Comparison of ENCODE assay signal across 23 cellular contexts in the genomic region with DNA sequence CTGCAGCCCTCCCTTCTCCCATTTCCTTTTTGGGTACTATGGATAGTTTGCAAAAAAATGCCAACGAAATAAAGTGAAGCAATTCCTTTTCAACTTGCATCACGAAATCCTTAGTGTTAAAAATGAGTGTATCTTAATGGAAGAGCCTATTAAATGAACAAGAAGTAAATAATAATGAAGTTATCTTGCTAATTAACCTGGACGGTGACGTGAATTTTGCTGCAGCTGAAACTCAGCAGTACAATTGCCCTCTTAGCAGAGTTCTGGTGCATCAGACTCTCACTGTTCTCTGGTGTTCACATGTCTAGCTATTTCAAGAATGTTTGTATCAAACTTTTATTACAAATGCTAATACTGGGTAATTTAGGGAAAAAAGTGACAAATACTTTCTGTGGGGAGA.
"Had no signal": no experiment of that assay in that cellular context is flagged by ENCODE, and none has a peak within 500 bp of the region (broad histone marks: within the 10 kb centered on the region; RNA-seq: fewer than 3 reads in every experiment).

No MANE protein-coding gene starts in this region.

- H3K4me3 Mint-ChIP-seq: activated naive CD4-positive, alpha-beta T cell treated with anti-CD3 and anti-CD28 coated beads, Interleukin-2, amount 50 U/mL, for 24 hours; activated T-cell treated with anti-CD3 and anti-CD28 coated beads, Interleukin-2, amount 50 U/mL, for 72 hours; naive B cell; neural crest cell; stimulated activated memory B cell treated with anti-CD40 and anti-IgM and Interleukin-4, amounts not matched to agents 10 μg/mL and 1 μg/mL and 100 μg/mL, for 72 hours had no signal

- H3K4me1 Mint-ChIP-seq: activated naive CD4-positive, alpha-beta T cell treated with anti-CD3 and anti-CD28 coated beads, Interleukin-2, amount 50 U/mL, for 24 hours; naive B cell; neural crest cell; stimulated activated memory B cell treated with anti-CD40 and anti-IgM and Interleukin-4, amounts not matched to agents 10 μg/mL and 1 μg/mL and 100 μg/mL, for 72 hours had no signal

- H3K4me1 ChIP-seq: adrenal gland, heart left ventricle, left lung had no signal

- H3K36me3 ChIP-seq: adrenal gland, heart left ventricle, left lung, tibial artery had no signal

- H3K27me3 ChIP-seq: adrenal gland, left lung, tibial artery had no signal

- DNase-seq: activated CD4-positive, alpha-beta T cell treated with anti-CD3 and anti-CD28 coated beads, Interleukin-2, amount 50 U/mL, for 1 hour; activated CD4-positive, CD25-positive, alpha-beta regulatory T cell treated with anti-CD3 and anti-CD28 coated beads, Interleukin-2, amount 50 U/mL, for 72 hours; activated CD8-positive, alpha-beta memory T cell treated with anti-CD3 and anti-CD28 coated beads, Interleukin-2, amount 50 U/mL, for 48 hours; activated effector memory CD4-positive, alpha-beta T cell treated with anti-CD3 and anti-CD28 coated beads, Interleukin-2, amount 50 U/mL, for 16 hours; activated T-cell treated with anti-CD3 and anti-CD28 coated beads, Interleukin-2, amount 50 U/mL, for 72 hours; adrenal gland; foreskin melanocyte; heart left ventricle; left lung; mammary epithelial cell; mucosa of descending colon; naive B cell; right cardiac atrium; small intestine; stimulated activated CD4-positive, alpha-beta T cell treated with anti-CD3 and anti-CD28 coated beads, Interleukin-4, amount 100 ng/mL, for 4 hours; SW 1271; T-helper 2 cell; tibial artery had no signal

- H3K36me3 Mint-ChIP-seq: activated naive CD4-positive, alpha-beta T cell treated with anti-CD3 and anti-CD28 coated beads, Interleukin-2, amount 50 U/mL, for 24 hours; naive B cell; stimulated activated memory B cell treated with anti-CD40 and anti-IgM and Interleukin-4, amounts not matched to agents 10 μg/mL and 1 μg/mL and 100 μg/mL, for 72 hours had no signal

- H3K27ac ChIP-seq: adrenal gland, heart left ventricle, left lung, tibial artery, VCaP had no signal

- H3K27ac Mint-ChIP-seq: activated naive CD4-positive, alpha-beta T cell treated with anti-CD3 and anti-CD28 coated beads, Interleukin-2, amount 50 U/mL, for 24 hours; activated T-cell treated with anti-CD3 and anti-CD28 coated beads, Interleukin-2, amount 50 U/mL, for 72 hours; naive B cell; progenitor cell of endocrine pancreas; stimulated activated memory B cell treated with anti-CD40 and anti-IgM and Interleukin-4, amounts not matched to agents 10 μg/mL and 1 μg/mL and 100 μg/mL, for 72 hours had no signal

- H3K27me3 Mint-ChIP-seq: progenitor cell of endocrine pancreas had no signal

- H3K9me3 Mint-ChIP-seq: activated naive CD4-positive, alpha-beta T cell treated with anti-CD3 and anti-CD28 coated beads, Interleukin-2, amount 50 U/mL, for 24 hours; activated T-cell treated with anti-CD3 and anti-CD28 coated beads, Interleukin-2, amount 50 U/mL, for 72 hours; naive B cell; neural crest cell; stimulated activated memory B cell treated with anti-CD40 and anti-IgM and Interleukin-4, amounts not matched to agents 10 μg/mL and 1 μg/mL and 100 μg/mL, for 72 hours had no signal

- H3K4me3 ChIP-seq: adrenal gland, heart left ventricle, left lung, mucosa of descending colon had no signal

- ATAC-seq: activated T-cell treated with anti-CD3 and anti-CD28 coated beads, Interleukin-2, amount 50 U/mL, for 72 hours; heart left ventricle; left lung; mucosa of descending colon; right cardiac atrium; stimulated activated memory B cell treated with anti-CD40 and anti-IgM and Interleukin-4, amounts not matched to agents 10 μg/mL and 1 μg/mL and 100 μg/mL, for 72 hours had no signal
